8 cellular contexts compared by ENCODE assay signal in the genomic region with DNA sequence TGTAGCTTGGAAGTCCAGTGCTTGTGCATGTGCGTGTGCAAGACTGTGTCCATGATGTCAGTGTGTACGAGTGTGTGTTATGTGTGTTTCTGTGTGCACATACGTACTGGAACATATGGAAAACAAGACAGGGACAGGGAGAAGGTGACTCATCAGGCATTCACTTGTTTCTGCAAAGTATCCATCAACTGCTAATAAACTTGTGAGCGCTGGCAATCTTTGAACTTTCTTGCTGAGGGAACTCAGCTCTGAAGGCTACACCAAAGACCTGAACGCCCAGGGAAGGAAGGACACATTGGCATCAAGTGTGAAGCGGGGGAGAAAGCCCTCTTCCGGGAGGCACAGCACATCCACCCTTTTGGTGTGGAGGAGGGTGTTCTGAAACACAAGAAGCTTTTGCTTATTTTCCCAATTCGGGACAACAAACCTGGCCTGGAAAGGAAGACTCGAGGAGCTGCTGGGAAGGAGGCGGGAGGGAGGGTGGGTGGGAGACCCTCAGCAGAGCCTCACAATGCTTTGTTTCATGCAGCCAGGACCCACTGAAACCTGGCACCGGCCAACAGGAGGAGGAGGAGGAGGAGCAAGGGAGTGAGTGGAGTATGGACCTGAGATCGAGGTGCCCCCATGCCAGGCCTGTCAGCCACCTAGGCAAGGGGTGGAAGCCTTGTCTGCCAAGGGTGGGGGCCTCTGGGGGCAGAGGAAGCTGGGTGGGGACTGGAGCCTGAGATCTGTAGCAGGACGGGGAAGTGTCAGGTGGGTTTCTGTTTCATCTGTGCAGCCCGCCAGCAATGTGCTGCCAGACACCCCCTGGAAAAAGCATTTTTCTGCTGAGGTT. TPM values are rescaled to one million over a fixed set of nuclear protein-coding genes. Genes with fewer than 3 reads are reported as not detected.
DNase-seq lines count a peak whose midpoint lies in the region; ATAC-seq and TF ChIP-seq lines count a peak whose summit lies in the region.

No MANE protein-coding gene starts in this region.

- in situ Hi-C loops in KBM-7 (cut with MboI; ENCODE audit: low pct_unique_long_range_greater_than_20kb, low sequenced_read_pairs), result no loop called here

- TF ChIP-seq CTCF in heart left ventricle (IDR thresholded peaks at IDR 0.05), result no peak
- TF ChIP-seq CTCF in uterus (IDR thresholded peaks at IDR 0.05), result no peak

- H3K9me3 Mint-ChIP-seq in activated naive CD8-positive, alpha-beta T cell (ENCODE audit: low read depth), result no peaks in the 10 kb centered on the region

- ATAC-seq in heart left ventricle, result no peak
- no peak for ATAC-seq in Right ventricle myocardium inferior
- peak; percentile 11 for ATAC-seq in left colon

- no peaks in the 10 kb centered on the region for H3K27me3 Mint-ChIP-seq in activated naive CD8-positive, alpha-beta T cell

- H3K4me1 ChIP-seq in heart left ventricle, result peaks cover 0 to 97% (median 74%) of the 10 kb centered on the region in 12 donors
- peaks cover 7 to 46% of the 10 kb centered on the region in 2 donors for H3K4me1 ChIP-seq in uterus

- H3K36me3 ChIP-seq in heart left ventricle (peaks cover 0 to 32% (median 27%) of the 10 kb centered on the region in 9 donors), uterus (no peaks in the 10 kb centered on the region)

- peak overlapping the region in 11 of 12 donors; percentile 6 to 85 (median 72) for H3K27ac ChIP-seq in heart left ventricle
- peak overlapping the region; percentile 75 to 79 for H3K27ac ChIP-seq in uterus

- DNase-seq in heart left ventricle (no peak), Right ventricle myocardium inferior (ENCODE audit: missing footprints) (no peak), left colon (peak in 1 of 2 donors; percentile 34), uterus (no peak), NCI-H1930 (lab: John Stamatoyannopoulos, UW) (no peak), KBM-7 (no peak), NCI-H2081 (lab: John Stamatoyannopoulos, UW) (no peak)

- peaks cover 61% of the 10 kb centered on the region for H3K4me1 Mint-ChIP-seq in activated naive CD8-positive, alpha-beta T cell (ENCODE audit: low read depth)

- H3K4me3 ChIP-seq in heart left ventricle (peak overlapping the region in 6 of 12 donors; percentile 15 to 56 (median 34)), uterus (no peak overlapping the region)

- no peaks in the 10 kb centered on the region for H3K9me3 ChIP-seq in heart left ventricle
- no peaks in the 10 kb centered on the region for H3K9me3 ChIP-seq in uterus

- 56 to 66% (median 62%) methylated on average over 14 of the region's 14 CpGs for WGBS in heart left ventricle, 4 donors

- H3K36me3 Mint-ChIP-seq in activated naive CD8-positive, alpha-beta T cell, result peaks cover 9% of the 10 kb centered on the region

- intact Hi-C loops in heart left ventricle (cut with DNase I) (loop anchor here in 1 of 10 donors (10.0 kb wide), 1 partner anchor 249 kb away; no protein-coding TSS in a partner anchor), Right ventricle myocardium inferior (cut with DNase I) (no loop called here), left colon (cut with DNase I, micrococcal nuclease) (no loop called here), uterus (cut with DNase I; ENCODE audit: low total_unique reads) (no loop called here)

- no peaks in the 10 kb centered on the region for H3K27me3 ChIP-seq in heart left ventricle
- H3K27me3 ChIP-seq in uterus, result no peaks in the 10 kb centered on the region

- H3K27ac Mint-ChIP-seq in activated naive CD8-positive, alpha-beta T cell, result peak overlapping the region; percentile 85

- TF ChIP-seq POLR2A in heart left ventricle (IDR thresholded peaks at IDR 0.05), result no peak
- TF ChIP-seq POLR2A in uterus (IDR thresholded peaks at IDR 0.05), result no peak

- H3K4me3 Mint-ChIP-seq in activated naive CD8-positive, alpha-beta T cell, result peak overlapping the region; percentile 71

RNA-seq across cellular contexts. Expression of a gene that starts 26.8 kb away (rescaled TPM):
- total RNA-seq in heart left ventricle (10 to 100 TPM; 16.3 to 32.0 (median 19.9) TPM), Right ventricle myocardium inferior (12.0 TPM), left colon (10 to 100 TPM; 36.4 to 50.0 TPM), uterus (10 to 100 TPM; 22.4 to 48.4 (median 29.3) TPM)
- polyA plus RNA-seq in heart left ventricle, result 10 to 100 TPM in 1 of 2 donors, 1 to 10 TPM in 1; 9.1 to 21.2 TPM
